ENCODE assay signal across 8 cellular contexts in the genomic region with DNA sequence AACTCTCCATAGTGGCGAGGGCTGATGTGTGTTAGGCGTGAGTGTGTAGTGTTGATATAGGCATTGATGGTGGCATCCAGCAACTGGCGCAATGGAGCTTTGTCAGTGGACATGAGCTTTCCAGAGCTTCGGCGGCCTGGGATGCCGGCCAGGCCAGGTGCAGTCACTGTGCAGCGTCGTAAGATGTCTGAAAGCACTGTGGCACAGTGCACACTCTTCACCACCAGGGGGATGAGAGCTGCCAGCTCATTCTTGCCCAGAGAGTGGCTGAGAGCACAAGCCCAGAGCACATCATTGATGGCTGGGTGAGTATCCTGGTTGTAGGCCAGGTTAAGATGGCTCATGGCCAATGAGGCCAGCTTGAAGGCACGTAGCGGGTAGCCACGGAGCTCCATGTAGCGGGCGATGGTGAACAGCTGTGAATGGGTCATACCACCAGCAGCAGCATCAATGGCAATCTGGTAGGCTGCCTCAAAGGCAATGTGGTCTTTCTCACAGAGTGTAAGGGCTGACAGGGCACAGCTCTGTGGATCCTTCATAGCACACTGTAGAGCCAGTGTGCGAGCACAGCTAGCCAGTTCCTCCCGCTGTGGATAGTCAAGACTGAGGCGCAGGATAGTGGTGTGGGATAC. TPM values are rescaled to one million over a fixed set of nuclear protein-coding genes. Genes with fewer than 3 reads are reported as not detected.
A peak's percentile ranks its signal among the peaks of the same experiment; 100 is the strongest.
DNase-seq lines count a peak whose midpoint lies in the region; ATAC-seq, FAIRE-seq and TF ChIP-seq lines count a peak whose summit lies in the region.

No MANE protein-coding gene starts in this region.

- TF ChIP-seq EP300 in gastroesophageal sphincter (IDR thresholded peaks at IDR 0.05) = no peak

- peak; percentile 89 for TF ChIP-seq CTCF in GM12875 (IDR thresholded peaks at IDR 0.05; ENCODE audit: borderline replicate concordance, insufficient read depth, low read depth, low read length)
- TF ChIP-seq CTCF in gastroesophageal sphincter (IDR thresholded peaks at IDR 0.05) = peak; percentile 22 to 70 (median 62)

- TF ChIP-seq POLR2A in gastroesophageal sphincter (IDR thresholded peaks at IDR 0.05) = no peak

- H3K27me3 ChIP-seq in gastroesophageal sphincter = no peaks in the 10 kb centered on the region

- WGBS in gastroesophageal sphincter (ENCODE audit: low coverage in 1 of 2), 2 donors = 60 to 88% methylated on average over 1 to 5 of the region's 16 CpGs

- H3K36me3 ChIP-seq in gastroesophageal sphincter = peaks cover 0 to 27% of the 10 kb centered on the region in 2 donors

- ATAC-seq in gastroesophageal sphincter (peak; percentile 52), HG03571 (IDR thresholded peaks at IDR 0.05; ENCODE audit: unreplicated experiment) (no peak)

- no peak overlapping the region for H3K27ac ChIP-seq in gastroesophageal sphincter

- H3K4me3 ChIP-seq in GM12875 (ENCODE audit: low read depth, low read length) (no peak overlapping the region), gastroesophageal sphincter (no peak overlapping the region)

- FAIRE-seq in RCC 7860 (lab: Jason Lieb, UNC) = no peak

- H3K4me1 ChIP-seq in gastroesophageal sphincter = peaks cover 0 to 14% (median 6%) of the 10 kb centered on the region in 3 donors

- no peaks in the 10 kb centered on the region for H3K9me3 ChIP-seq in gastroesophageal sphincter

- DNase-seq in A172 (ENCODE audit: low spot score) = peak; percentile 42
- peak; percentile 94 for DNase-seq in HT-29 (ENCODE audit: low spot score)
- peak; percentile 38 for DNase-seq in RCC 7860 (ENCODE audit: low spot score)
- DNase-seq in activated T-helper 9 cell treated with anti-CD3 and anti-CD28 coated beads, Interleukin-2, amount 50 U/mL, for 16 hours (ENCODE audit: low read depth) = peak; percentile 30
- DNase-seq in pons (ENCODE audit: low spot score) = peak; percentile 68

RNA-seq across cellular contexts. Expression of a gene that starts 6.7 kb away (rescaled TPM):
- 121 and 123 TPM in 2 replicates for total RNA-seq in A172 (2014; rRNA removed; shearing (Covaris generic))
- 98.8 and 105 TPM in 2 replicates for total RNA-seq in HT-29 (2014; rRNA removed; shearing (Covaris generic))
- total RNA-seq in gastroesophageal sphincter = 100 to 1,000 TPM in 2 of 4 donors, 10 to 100 TPM in 2; 81.8 to 115 (median 98.3) TPM

RNA-seq across cellular contexts. Expression of a gene that starts 7.6 kb away (rescaled TPM):
- total RNA-seq in A172 (2014; rRNA removed; shearing (Covaris generic)) = 20.5 and 28.4 TPM in 2 replicates
- total RNA-seq in HT-29 (2014; rRNA removed; shearing (Covaris generic)) = 23.1 and 23.6 TPM in 2 replicates
- 10 to 100 TPM; 27.7 to 48.6 (median 37.5) TPM for total RNA-seq in gastroesophageal sphincter

RNA-seq across cellular contexts. Expression of a gene that starts 32.3 kb away (rescaled TPM):
- total RNA-seq in A172 (2014; rRNA removed; shearing (Covaris generic)) = 44.8 and 56.7 TPM in 2 replicates
- total RNA-seq in HT-29 (2014; rRNA removed; shearing (Covaris generic)) = 13.1 and 14.6 TPM in 2 replicates
- 10 to 100 TPM; 19.9 to 30.4 (median 24.0) TPM for total RNA-seq in gastroesophageal sphincter

Comparison
In these comparisons a context has a peak if more than half of its experiments do, and no peak if none do; other contexts are left out.
1. DNase-seq: peak in every context shown above with its lines; median percentile 94 in HT-29; 68 in pons; 42 in A172; 38 in RCC 7860; 30 in activated T-helper 9 cell treated with anti-CD3 and anti-CD28 coated beads, Interleukin-2, amount 50 U/mL, for 16 hours.